In genomic region chr3:88000853-88001252, GRCh38 we compare ENCODE assay signal across 9 cellular contexts. TPM values are rescaled to one million over a fixed set of nuclear protein-coding genes. Genes with fewer than 3 reads are reported as not detected.
DNase-seq lines count a peak whose midpoint lies in the region; ATAC-seq and TF ChIP-seq lines count a peak whose summit lies in the region.
"Had no signal": no experiment of that assay in that cellular context is flagged by ENCODE, and none has a peak within 500 bp of the region (broad histone marks: within the 10 kb centered on the region; RNA-seq: fewer than 3 reads in every experiment).

No MANE protein-coding gene starts in this region.

- WGBS in body of pancreas, 2 donors: 57 to 58% methylated on average over 13 of the region's 13 CpGs

- H3K27me3 ChIP-seq in body of pancreas (no peaks in the 10 kb centered on the region), HAP-1 (ENCODE audit: low read depth) (peaks cover 3% of the 10 kb centered on the region; the same call in 1 of the 2 replicates)

- no peak for TF ChIP-seq POLR2A in body of pancreas (IDR thresholded peaks at IDR 0.05)

- H3K36me3 ChIP-seq in body of pancreas (replicated peaks in 1 of 2; ENCODE audit: insufficient read depth in 1 of 2, low read depth in 2 of 2) (no peaks in the 10 kb centered on the region), HAP-1 (replicated peaks) (no peaks in the 10 kb centered on the region)

- peak; percentile 15 for DNase-seq in stimulated activated CD4-positive, alpha-beta T cell treated with anti-CD3 and anti-CD28 coated beads, Interleukin-15, amount 100 ng/mL, for 24 hours
- no peak for DNase-seq in stimulated activated CD4-positive, alpha-beta T cell treated with anti-CD3 and anti-CD28 coated beads, Interleukin-1b, Interleukin-23, amount 100 ng/mL, for 48 hours
- DNase-seq in body of pancreas: peak in 3 of 4 donors; percentile 28 to 29 (median 29)
- peak; percentile 13 to 18 for DNase-seq in lung microvascular endothelial cell (ENCODE audit: low read depth in 2 of 2)
- DNase-seq in HAP-1 (ENCODE audit: low spot score in 2 of 2): no peak
- no peak for DNase-seq in HEK293T (ENCODE audit: extremely low spot score)
- DNase-seq: DMS 273 treated with DMSO at 0.1 percent for 48 hours had no signal

- H3K9me3 ChIP-seq in body of pancreas: peaks cover 0 to 5% (median 0%) of the 10 kb centered on the region in 3 donors
- no peaks in the 10 kb centered on the region for H3K9me3 ChIP-seq in HAP-1

- H3K27ac ChIP-seq in body of pancreas: no peak overlapping the region

- POLR2A ChIA-PET in HEK293T (lab: Yijun Ruan, JAX): no interaction called here

- intact Hi-C loops in body of pancreas (cut with DNase I): loop anchor here (5.0 kb wide), 1 partner anchor 704 kb away; no protein-coding TSS in a partner anchor

- TF ChIP-seq CTCF in body of pancreas (IDR thresholded peaks at IDR 0.05): no peak

- CTCF ChIA-PET in HEK293T (lab: Yijun Ruan, JAX): no interaction called here

- ATAC-seq in body of pancreas (no peak), HG03378 (IDR thresholded peaks at IDR 0.05; ENCODE audit: unreplicated experiment) (no peak), HG03175 (IDR thresholded peaks at IDR 0.05; ENCODE audit: unreplicated experiment) (no peak)

- H3K4me3 ChIP-seq in body of pancreas (no peak overlapping the region), HAP-1 (no peak overlapping the region)

- in situ Hi-C loops in HAP-1 (cut with MboI; ENCODE audit: low sequenced_read_pairs): no loop called here

- H3K4me1 ChIP-seq in body of pancreas (peaks cover 21% of the 10 kb centered on the region), HAP-1 (no peaks in the 10 kb centered on the region)

TF ChIP-seq in HEK293T, 16 proteins besides CTCF, POLR2A, EP300 and RAD21:
- TF ChIP-seq HDGF (IDR thresholded peaks at IDR 0.05; ENCODE audit: borderline replicate concordance): no peak
- TF ChIP-seq FOXK2 (IDR thresholded peaks at IDR 0.05): no peak
- TF ChIP-seq SP1 (IDR thresholded peaks at IDR 0.05): no peak
- no peak for TF ChIP-seq SUZ12 (IDR thresholded peaks at IDR 0.05)
- TF ChIP-seq ELF4 (IDR thresholded peaks at IDR 0.05): no peak
- TF ChIP-seq BHLHE40 (IDR thresholded peaks at IDR 0.05; ENCODE audit: borderline replicate concordance): no peak
- TF ChIP-seq PKNOX1 (IDR thresholded peaks at IDR 0.05): no peak
- TF ChIP-seq FOXM1 (IDR thresholded peaks at IDR 0.05; ENCODE audit: borderline replicate concordance): no peak
- TF ChIP-seq ARNT (IDR thresholded peaks at IDR 0.05): no peak
- no peak for TF ChIP-seq LEF1 (IDR thresholded peaks at IDR 0.05; ENCODE audit: borderline replicate concordance)
- TF ChIP-seq CTBP1 (IDR thresholded peaks at IDR 0.05; ENCODE audit: borderline replicate concordance): no peak

RNA-seq across cellular contexts. Expression of gene CGGBP1, which starts 58.0 kb away (rescaled TPM):
- total RNA-seq in body of pancreas (10 to 100 TPM; 38.6 to 44.4 TPM), lung microvascular endothelial cell (27.7 and 53.0 TPM in 2 replicates)

RNA-seq across cellular contexts. Expression of gene ZNF654, which starts 58.2 kb away (rescaled TPM):
- 1 to 10 TPM; 4.3 to 7.0 TPM for total RNA-seq in body of pancreas
- total RNA-seq in lung microvascular endothelial cell: 8.9 and 11.9 TPM in 2 replicates

Comparison
In these comparisons a context has a peak if more than half of its experiments do, and no peak if none do; other contexts are left out.
1. DNase-seq: peak in stimulated activated CD4-positive, alpha-beta T cell treated with anti-CD3 and anti-CD28 coated beads, Interleukin-15, amount 100 ng/mL, for 24 hours (single experiment), body of pancreas (3 of 4) and lung microvascular endothelial cell (2 of 2); none in stimulated activated CD4-positive, alpha-beta T cell treated with anti-CD3 and anti-CD28 coated beads, Interleukin-1b, Interleukin-23, amount 100 ng/mL, for 48 hours (single experiment), HAP-1 (0 of 2) and HEK293T (single experiment).